Comparison of ENCODE assay signal across 29 cellular contexts in genomic region chr13:42466123-42466522, GRCh38.
DNase-seq lines count a peak whose midpoint lies in the region; ATAC-seq, FAIRE-seq and TF ChIP-seq lines count a peak whose summit lies in the region.
"Had no signal": no experiment of that assay in that cellular context is flagged by ENCODE, and none has a peak within 500 bp of the region (broad histone marks: within the 10 kb centered on the region; RNA-seq: fewer than 3 reads in every experiment).

No MANE protein-coding gene starts in this region.

- H3K27ac ChIP-seq in GM12878 (ENCODE audit: control insufficient read depth, insufficient read depth), result peak overlapping the region; percentile 13; the same call in 1 of the 2 replicates
- H3K27ac ChIP-seq in thyroid gland, result no peak overlapping the region
- H3K27ac ChIP-seq in gastrocnemius medialis, result no peak overlapping the region
- H3K27ac ChIP-seq: colonic mucosa, HL-60, ovary had no signal

- H3K4me2 ChIP-seq in GM12878 (ENCODE audit: control insufficient read depth, insufficient read depth), result no peak overlapping the region

- BruUV-seq in GM12878 (replicated peaks; lab: Mats Ljungman, UMichigan), result no TSS peak

- POLR2A ChIA-PET in GM12878 (lab: Charles Lee), result no interaction called here

- H3K36me3 ChIP-seq in GM12878 (ENCODE audit: control insufficient read depth in 2 of 2, insufficient read depth in 2 of 2, low read length in 1 of 2) (no peaks in the 10 kb centered on the region), thyroid gland (no peaks in the 10 kb centered on the region), gastrocnemius medialis (no peaks in the 10 kb centered on the region)
- H3K36me3 ChIP-seq: BE2C, colonic mucosa, ovary, Peyer's patch had no signal

- TF ChIP-seq CTCF in GM12878 (IDR thresholded peaks at IDR 0.05 in 2 of 3, conservative IDR thresholded peaks at IDR 0.05 in 1 of 3; ENCODE audit: control insufficient read depth in 2 of 3, extremely low read depth in 1 of 3, insufficient read depth in 1 of 3, low read depth in 3 of 3, low read length in 3 of 3) (no peak), thyroid gland (IDR thresholded peaks at IDR 0.05) (no peak), gastrocnemius medialis (IDR thresholded peaks at IDR 0.05 in 4 of 5, conservative IDR thresholded peaks at IDR 0.05 in 1 of 5) (no peak)

- H3K27me3 ChIP-seq in GM12878 (replicated peaks in 1 of 2; ENCODE audit: control insufficient read depth in 2 of 2, insufficient read depth in 2 of 2, low read length in 1 of 2) (no peaks in the 10 kb centered on the region), thyroid gland (no peaks in the 10 kb centered on the region), gastrocnemius medialis (no peaks in the 10 kb centered on the region)
- H3K27me3 ChIP-seq: colonic mucosa, ovary, Peyer's patch had no signal

- H3K4me3 Mint-ChIP-seq in activated naive CD4-positive, alpha-beta T cell treated with anti-CD3 and anti-CD28 coated beads, Interleukin-2, amount 10 ng/mL, durations not matched to agents 7 days and 5 days, result no peak overlapping the region
- no peak overlapping the region for H3K4me3 Mint-ChIP-seq in activated naive CD4-positive, alpha-beta T cell treated with anti-CD3 and anti-CD28 coated beads for 36 hours
- H3K4me3 Mint-ChIP-seq: mesothelial cell of epicardium; stimulated activated naive CD8-positive, alpha-beta T cell treated with anti-CD3 and anti-CD28 coated beads, Interleukin-15, amount 100 ng/mL, for 72 hours had no signal

- H3K9me3 Mint-ChIP-seq in activated naive CD4-positive, alpha-beta T cell treated with anti-CD3 and anti-CD28 coated beads, Interleukin-2, amount 10 ng/mL, durations not matched to agents 7 days and 5 days, result peaks cover 27% of the 10 kb centered on the region
- peaks cover 21% of the 10 kb centered on the region for H3K9me3 Mint-ChIP-seq in activated naive CD4-positive, alpha-beta T cell treated with anti-CD3 and anti-CD28 coated beads for 36 hours

- H2AFZ ChIP-seq in GM12878 (ENCODE audit: control insufficient read depth, low read depth, low read length), result peak overlapping the region; percentile 26

- no peak for FAIRE-seq in GM12878 (lab: Jason Lieb, UNC)
- FAIRE-seq: bronchial epithelial cell, H1, kidney had no signal

- intact Hi-C loops in activated naive CD4-positive, alpha-beta T cell treated with anti-CD3 and anti-CD28 coated beads for 36 hours (cut with micrococcal nuclease), result no loop called here
- intact Hi-C loops in GM12878 (cut with micrococcal nuclease; ENCODE audit: unreplicated experiment) (no loop called here), thyroid gland (cut with DNase I) (no loop called here), gastrocnemius medialis (cut with DNase I; ENCODE audit: low total_unique reads) (no loop called here)

- no peak for DNase-seq in activated naive CD4-positive, alpha-beta T cell treated with anti-CD3 and anti-CD28 coated beads, Interleukin-2, amount 10 ng/mL, durations not matched to agents 7 days and 5 days
- no peak for DNase-seq in activated naive CD4-positive, alpha-beta T cell treated with anti-CD3 and anti-CD28 coated beads for 36 hours
- DNase-seq in Jurkat, Clone E6-1 (ENCODE audit: low read depth, low spot score), result peak; percentile 5
- no peak for DNase-seq in GM12878 (ENCODE audit: low read depth, low spot score)
- DNase-seq in stimulated activated CD4-positive, alpha-beta T cell treated with anti-CD3 and anti-CD28 coated beads, Interleukin-4, amount 100 ng/mL, for 1 hour, result no peak
- DNase-seq in COLO829 (ENCODE audit: low spot score), result no peak
- no peak for DNase-seq in thyroid gland
- no peak for DNase-seq in gastrocnemius medialis
- DNase-seq: activated CD4-positive, alpha-beta T cell treated with anti-CD3 and anti-CD28 coated beads, Interleukin-2, amount 50 U/mL, for 48 hours; activated CD4-positive, CD25-positive, alpha-beta regulatory T cell; anterior cingulate cortex; BE2C; colonic mucosa; effector memory CD4-positive, alpha-beta T cell; erythroblast; head of caudate nucleus; kidney; NCI-H1092 treated with DMSO at 0.1 percent for 48 hours; NCI-H187 treated with DMSO at 0.1 percent for 48 hours; NCI-H526; ovary; Peyer's patch; SHP77 treated with DMSO at 0.1 percent for 48 hours; stimulated activated CD8-positive, alpha-beta memory T cell treated with anti-CD3 and anti-CD28 coated beads, Interleukin-4, amount 100 ng/mL, for 48 hours; stimulated activated naive CD8-positive, alpha-beta T cell treated with anti-CD3 and anti-CD28 coated beads, Interleukin-15, amount 100 ng/mL, for 72 hours had no signal

- H3K9me3 ChIP-seq in GM12878 (replicated peaks; ENCODE audit: control insufficient read depth, insufficient read depth, low read length) (peaks cover 3% of the 10 kb centered on the region; the same call in 2 of the 3 replicates), thyroid gland (no peaks in the 10 kb centered on the region), gastrocnemius medialis (no peaks in the 10 kb centered on the region)
- H3K9me3 ChIP-seq: BE2C, colonic mucosa, ovary had no signal

- SMC1A ChIA-PET in GM12878 (lab: Charles Lee; ENCODE audit: uncharacterized antibody, unreplicated experiment), result interaction anchor here (0.7 to 1.8 kb wide), 13 partner anchors 12 to 140 kb away, joined by 3 to 7 read pairs (median 4); no protein-coding TSS in a partner anchor

- peak overlapping the region; percentile 72 for H3K27ac Mint-ChIP-seq in activated naive CD4-positive, alpha-beta T cell treated with anti-CD3 and anti-CD28 coated beads, Interleukin-2, amount 10 ng/mL, durations not matched to agents 7 days and 5 days
- no peak overlapping the region for H3K27ac Mint-ChIP-seq in activated naive CD4-positive, alpha-beta T cell treated with anti-CD3 and anti-CD28 coated beads for 36 hours
- H3K27ac Mint-ChIP-seq: mesothelial cell of epicardium; stimulated activated naive CD8-positive, alpha-beta T cell treated with anti-CD3 and anti-CD28 coated beads, Interleukin-15, amount 100 ng/mL, for 72 hours had no signal

- TF ChIP-seq POLR2A in GM12878 (IDR thresholded peaks at IDR 0.05; ENCODE audit: low read depth, low read length) (no peak), thyroid gland (IDR thresholded peaks at IDR 0.05) (no peak), gastrocnemius medialis (IDR thresholded peaks at IDR 0.05) (no peak)

- no peak overlapping the region for H3K4me3 ChIP-seq in Jurkat, Clone E6-1 (ENCODE audit: low read length)
- H3K4me3 ChIP-seq in GM12878 (no peak overlapping the region), thyroid gland (replicated peaks in 1 of 3) (no peak overlapping the region), gastrocnemius medialis (no peak overlapping the region)
- H3K4me3 ChIP-seq: colonic mucosa, ovary, Peyer's patch had no signal

- H3K36me3 Mint-ChIP-seq in activated naive CD4-positive, alpha-beta T cell treated with anti-CD3 and anti-CD28 coated beads, Interleukin-2, amount 10 ng/mL, durations not matched to agents 7 days and 5 days, result peaks cover 15% of the 10 kb centered on the region
- peaks cover 12% of the 10 kb centered on the region for H3K36me3 Mint-ChIP-seq in activated naive CD4-positive, alpha-beta T cell treated with anti-CD3 and anti-CD28 coated beads for 36 hours (ENCODE audit: low read depth)
- H3K36me3 Mint-ChIP-seq: mesothelial cell of epicardium had no signal

- RAD21 ChIA-PET in GM12878 (lab: Charles Lee; ENCODE audit: unreplicated experiment), result interaction anchor here (0.7 to 2.9 kb wide), 5 partner anchors 10 to 88 kb away, joined by 3 to 14 read pairs (median 5); no protein-coding TSS in a partner anchor

- no peaks in the 10 kb centered on the region for H3K27me3 Mint-ChIP-seq in activated naive CD4-positive, alpha-beta T cell treated with anti-CD3 and anti-CD28 coated beads, Interleukin-2, amount 10 ng/mL, durations not matched to agents 7 days and 5 days
- no peaks in the 10 kb centered on the region for H3K27me3 Mint-ChIP-seq in activated naive CD4-positive, alpha-beta T cell treated with anti-CD3 and anti-CD28 coated beads for 36 hours (ENCODE audit: low read depth)
- H3K27me3 Mint-ChIP-seq: stimulated activated naive CD8-positive, alpha-beta T cell treated with anti-CD3 and anti-CD28 coated beads, Interleukin-15, amount 100 ng/mL, for 72 hours had no signal

- in situ Hi-C loops in GM12878 (cut with MboI) (no loop called here), gastrocnemius medialis (cut with MboI; ENCODE audit: low sequenced_read_pairs in 4 of 4) (no loop called here)

- 3% methylated on average over 4 of the region's 4 CpGs for WGBS in GM12878 (ENCODE audit: insufficient coverage, insufficient replicate concordance, low lambda C conversion rate, missing lambda C conversion rate)
- 56 to 76% methylated on average over 4 of the region's 4 CpGs for WGBS in thyroid gland, 2 donors

- no peaks in the 10 kb centered on the region for H3K4me1 ChIP-seq in GM12878 (ENCODE audit: control insufficient read depth, insufficient read depth, low read length)
- H3K4me1 ChIP-seq in thyroid gland, result no peaks in the 10 kb centered on the region
- no peaks in the 10 kb centered on the region for H3K4me1 ChIP-seq in gastrocnemius medialis
- H3K4me1 ChIP-seq: BE2C, colonic mucosa had no signal

- CTCF ChIA-PET in activated naive CD4-positive, alpha-beta T cell treated with anti-CD3 and anti-CD28 coated beads, Interleukin-2, amount 10 ng/mL, durations not matched to agents 7 days and 5 days (lab: Charles Lee), result interaction anchor here (1.4 to 1.5 kb wide), 2 partner anchors 12 to 13 kb away, joined by 3 read pairs; no protein-coding TSS in a partner anchor
- CTCF ChIA-PET in activated naive CD4-positive, alpha-beta T cell treated with anti-CD3 and anti-CD28 coated beads for 36 hours (lab: Charles Lee), result interaction anchor here (0.6 kb wide), 1 partner anchor 11 kb away, joined by 3 read pairs; no protein-coding TSS in a partner anchor
- CTCF ChIA-PET in GM12878 (lab: Yijun Ruan, JAX), result interaction anchor here (0.6 to 3.6 kb wide), 7 partner anchors 12 to 429 kb away, joined by 3 to 13 read pairs (median 4); no protein-coding TSS in a partner anchor

- TF ChIP-seq EP300 in GM12878 (IDR thresholded peaks at IDR 0.05; ENCODE audit: borderline replicate concordance in 1 of 2, control insufficient read depth in 1 of 2, low read depth in 2 of 2, low read length in 2 of 2), result no peak

- H4K20me1 ChIP-seq in GM12878 (ENCODE audit: control insufficient read depth, insufficient read depth), result no peaks in the 10 kb centered on the region

- peaks cover 21% of the 10 kb centered on the region for H3K4me1 Mint-ChIP-seq in activated naive CD4-positive, alpha-beta T cell treated with anti-CD3 and anti-CD28 coated beads, Interleukin-2, amount 10 ng/mL, durations not matched to agents 7 days and 5 days
- H3K4me1 Mint-ChIP-seq in activated naive CD4-positive, alpha-beta T cell treated with anti-CD3 and anti-CD28 coated beads for 36 hours (ENCODE audit: low read depth), result peaks cover 10% of the 10 kb centered on the region
- H3K4me1 Mint-ChIP-seq: mesothelial cell of epicardium had no signal

- ATAC-seq in GM12878 (peak; percentile 21), gastrocnemius medialis (no peak)
- ATAC-seq: stimulated activated naive CD8-positive, alpha-beta T cell treated with anti-CD3 and anti-CD28 coated beads, Interleukin-15, amount 100 ng/mL, for 72 hours had no signal

- no peak for TF ChIP-seq RAD21 in GM12878 (IDR thresholded peaks at IDR 0.05; ENCODE audit: insufficient read depth, low read depth, low read length)

- no peaks in the 10 kb centered on the region for H3K79me2 ChIP-seq in GM12878 (ENCODE audit: control insufficient read depth, insufficient read depth, low read length)

- H3K9ac ChIP-seq in GM12878 (ENCODE audit: control insufficient read depth, insufficient read depth, low read length), result no peak overlapping the region
